Comparison of ENCODE assay signal across 18 cellular contexts in genomic region chr1:227490001-227490400, GRCh38.
A peak's percentile ranks its signal among the peaks of the same experiment; 100 is the strongest.
DNase-seq lines count a peak whose midpoint lies in the region; ATAC-seq and TF ChIP-seq lines count a peak whose summit lies in the region.
"Had no signal": no experiment of that assay in that cellular context is flagged by ENCODE, and none has a peak within 500 bp of the region (broad histone marks: within the 10 kb centered on the region; RNA-seq: fewer than 3 reads in every experiment).

No MANE protein-coding gene starts in this region.

- 75 to 90% (median 88%) methylated on average over 2 of the region's 2 CpGs for WGBS in heart left ventricle, 4 donors

- intact Hi-C loops in activated CD4-positive, alpha-beta T cell treated with anti-CD3 and anti-CD28 coated beads, Interleukin-2, amount 10 ng/mL, durations not matched to agents 24 days and 14 days (cut with micrococcal nuclease) = no loop called here
- intact Hi-C loops in activated CD4-positive, alpha-beta T cell treated with anti-CD3 and anti-CD28 coated beads for 36 hours (cut with DNase I, micrococcal nuclease) = no loop called here
- intact Hi-C loops in left ventricle myocardium superior (cut with micrococcal nuclease) = no loop called here
- intact Hi-C loops in heart left ventricle (cut with DNase I) = no loop called here

- CTCF ChIA-PET in activated CD4-positive, alpha-beta T cell treated with anti-CD3 and anti-CD28 coated beads for 36 hours (lab: Charles Lee) = no interaction called here
- CTCF ChIA-PET in HEK293T (lab: Yijun Ruan, JAX) = no interaction called here

- no peaks in the 10 kb centered on the region for H3K9me3 ChIP-seq in heart left ventricle
- H3K9me3 ChIP-seq: Caco-2 had no signal

- no peak overlapping the region for H3K4me3 Mint-ChIP-seq in activated CD4-positive, alpha-beta T cell treated with anti-CD3 and anti-CD28 coated beads, Interleukin-2, amount 10 ng/mL, durations not matched to agents 24 days and 14 days
- H3K4me3 Mint-ChIP-seq in activated CD4-positive, alpha-beta T cell treated with anti-CD3 and anti-CD28 coated beads for 36 hours = no peak overlapping the region
- no peak overlapping the region for H3K4me3 Mint-ChIP-seq in chondrocyte (ENCODE audit: unreplicated experiment)
- H3K4me3 Mint-ChIP-seq: B cell; CD4-positive, CD25-positive, alpha-beta regulatory T cell; CD8-positive, alpha-beta T cell; H9 had no signal

- no peak for TF ChIP-seq POLR2A in heart left ventricle (IDR thresholded peaks at IDR 0.05)

- DNase-seq in activated CD4-positive, alpha-beta T cell treated with anti-CD3 and anti-CD28 coated beads, Interleukin-2, amount 10 ng/mL, durations not matched to agents 24 days and 14 days = peak; percentile 41
- DNase-seq in activated CD4-positive, alpha-beta T cell treated with anti-CD3 and anti-CD28 coated beads for 36 hours = no peak
- DNase-seq in left ventricle myocardium superior (peak; percentile 20), heart left ventricle (no peak), HEK293T (ENCODE audit: extremely low spot score) (peak; percentile 3), chondrocyte (ENCODE audit: low spot score) (no peak)
- DNase-seq: Caco-2; CD4-positive, CD25-positive, alpha-beta regulatory T cell; CD8-positive, alpha-beta T cell; DMS153; GM23248; H9 had no signal

- ATAC-seq in activated CD4-positive, alpha-beta T cell treated with anti-CD3 and anti-CD28 coated beads for 36 hours = no peak
- ATAC-seq in left ventricle myocardium superior = peak; percentile 6
- no peak for ATAC-seq in heart left ventricle
- ATAC-seq: CD8-positive, alpha-beta T cell; GM12878; HCT116 had no signal

- no peaks in the 10 kb centered on the region for H3K9me3 Mint-ChIP-seq in activated CD4-positive, alpha-beta T cell treated with anti-CD3 and anti-CD28 coated beads, Interleukin-2, amount 10 ng/mL, durations not matched to agents 24 days and 14 days
- no peaks in the 10 kb centered on the region for H3K9me3 Mint-ChIP-seq in activated CD4-positive, alpha-beta T cell treated with anti-CD3 and anti-CD28 coated beads for 36 hours (ENCODE audit: low read depth)
- H3K9me3 Mint-ChIP-seq in chondrocyte (ENCODE audit: low read depth) = no peaks in the 10 kb centered on the region
- H3K9me3 Mint-ChIP-seq: CD4-positive, CD25-positive, alpha-beta regulatory T cell; CD8-positive, alpha-beta T cell had no signal

- no peaks in the 10 kb centered on the region for H3K27me3 ChIP-seq in heart left ventricle
- H3K27me3 ChIP-seq: BLaER1 had no signal

- H3K27me3 Mint-ChIP-seq in activated CD4-positive, alpha-beta T cell treated with anti-CD3 and anti-CD28 coated beads, Interleukin-2, amount 10 ng/mL, durations not matched to agents 24 days and 14 days = no peaks in the 10 kb centered on the region
- no peaks in the 10 kb centered on the region for H3K27me3 Mint-ChIP-seq in activated CD4-positive, alpha-beta T cell treated with anti-CD3 and anti-CD28 coated beads for 36 hours
- H3K27me3 Mint-ChIP-seq in chondrocyte (ENCODE audit: low read depth) = peaks cover 13% of the 10 kb centered on the region
- H3K27me3 Mint-ChIP-seq: B cell had no signal

- POLR2A ChIA-PET in activated CD4-positive, alpha-beta T cell treated with anti-CD3 and anti-CD28 coated beads for 36 hours (lab: Charles Lee) = interaction anchor here (0.6 kb wide), 1 partner anchor 779 kb away, joined by 3 read pairs; no protein-coding TSS in a partner anchor
- POLR2A ChIA-PET in HEK293T (lab: Yijun Ruan, JAX) = no interaction called here

- H3K36me3 Mint-ChIP-seq in activated CD4-positive, alpha-beta T cell treated with anti-CD3 and anti-CD28 coated beads, Interleukin-2, amount 10 ng/mL, durations not matched to agents 24 days and 14 days (ENCODE audit: low read depth) = no peaks in the 10 kb centered on the region
- H3K36me3 Mint-ChIP-seq in activated CD4-positive, alpha-beta T cell treated with anti-CD3 and anti-CD28 coated beads for 36 hours (ENCODE audit: low read depth) = no peaks in the 10 kb centered on the region
- H3K36me3 Mint-ChIP-seq in chondrocyte (ENCODE audit: low read depth) = no peaks in the 10 kb centered on the region
- H3K36me3 Mint-ChIP-seq: CD4-positive, CD25-positive, alpha-beta regulatory T cell; CD8-positive, alpha-beta T cell had no signal

- H3K27ac Mint-ChIP-seq in activated CD4-positive, alpha-beta T cell treated with anti-CD3 and anti-CD28 coated beads, Interleukin-2, amount 10 ng/mL, durations not matched to agents 24 days and 14 days = no peak overlapping the region
- no peak overlapping the region for H3K27ac Mint-ChIP-seq in activated CD4-positive, alpha-beta T cell treated with anti-CD3 and anti-CD28 coated beads for 36 hours
- H3K27ac Mint-ChIP-seq in chondrocyte (ENCODE audit: unreplicated experiment) = no peak overlapping the region
- H3K27ac Mint-ChIP-seq: B cell; CD4-positive, CD25-positive, alpha-beta regulatory T cell; CD8-positive, alpha-beta T cell; H9 had no signal

- H3K27ac ChIP-seq in heart left ventricle = no peak overlapping the region
- H3K27ac ChIP-seq: 22Rv1, BLaER1, C4-2B, GM23248 had no signal

- TF ChIP-seq CTCF in heart left ventricle (IDR thresholded peaks at IDR 0.05) (no peak), chondrocyte (IDR thresholded peaks at IDR 0.05) (no peak)

- no peaks in the 10 kb centered on the region for H3K4me1 Mint-ChIP-seq in activated CD4-positive, alpha-beta T cell treated with anti-CD3 and anti-CD28 coated beads, Interleukin-2, amount 10 ng/mL, durations not matched to agents 24 days and 14 days
- no peaks in the 10 kb centered on the region for H3K4me1 Mint-ChIP-seq in activated CD4-positive, alpha-beta T cell treated with anti-CD3 and anti-CD28 coated beads for 36 hours
- no peaks in the 10 kb centered on the region for H3K4me1 Mint-ChIP-seq in chondrocyte (ENCODE audit: low read depth)
- H3K4me1 Mint-ChIP-seq: B cell; CD4-positive, CD25-positive, alpha-beta regulatory T cell; H9 had no signal

- peaks cover 0 to 16% (median 1%) of the 10 kb centered on the region in 12 donors for H3K4me1 ChIP-seq in heart left ventricle
- H3K4me1 ChIP-seq: BLaER1, Caco-2 had no signal

- H3K36me3 ChIP-seq in heart left ventricle = no peaks in the 10 kb centered on the region
- H3K36me3 ChIP-seq: BLaER1 had no signal

- no peak overlapping the region for H3K4me3 ChIP-seq in heart left ventricle
- H3K4me3 ChIP-seq: BLaER1, GM12878, GM23248 had no signal

TF ChIP-seq in HEK293T, 16 proteins besides CTCF, POLR2A, EP300 and RAD21:
- TF ChIP-seq LEF1 (IDR thresholded peaks at IDR 0.05; ENCODE audit: borderline replicate concordance) (no peak), NFRKB (IDR thresholded peaks at IDR 0.05) (no peak), ARNT (IDR thresholded peaks at IDR 0.05) (no peak), SUZ12 (IDR thresholded peaks at IDR 0.05) (no peak), BHLHE40 (IDR thresholded peaks at IDR 0.05; ENCODE audit: borderline replicate concordance) (no peak), FOXK2 (IDR thresholded peaks at IDR 0.05) (no peak), CTBP1 (IDR thresholded peaks at IDR 0.05; ENCODE audit: borderline replicate concordance) (no peak), ELF4 (IDR thresholded peaks at IDR 0.05) (no peak), PKNOX1 (IDR thresholded peaks at IDR 0.05) (no peak), FOXM1 (IDR thresholded peaks at IDR 0.05; ENCODE audit: borderline replicate concordance) (no peak), FOXA1 (IDR thresholded peaks at IDR 0.05) (no peak), L3MBTL2 (conservative IDR thresholded peaks at IDR 0.05) (no peak), TARDBP (IDR thresholded peaks at IDR 0.05) (no peak), HDGF (IDR thresholded peaks at IDR 0.05; ENCODE audit: borderline replicate concordance) (no peak), SP1 (IDR thresholded peaks at IDR 0.05) (no peak), ZNF384 (IDR thresholded peaks at IDR 0.05) (no peak)

Comparison
In these comparisons a context has a peak if more than half of its experiments do, and no peak if none do; other contexts are left out.
1. DNase-seq: peak in activated CD4-positive, alpha-beta T cell treated with anti-CD3 and anti-CD28 coated beads, Interleukin-2, amount 10 ng/mL, durations not matched to agents 24 days and 14 days (single experiment), left ventricle myocardium superior (single experiment) and HEK293T (single experiment); none in activated CD4-positive, alpha-beta T cell treated with anti-CD3 and anti-CD28 coated beads for 36 hours (single experiment), heart left ventricle (0 of 5) and chondrocyte (single experiment).